ENCODE assay signal across 1 cellular context in the genomic region with DNA sequence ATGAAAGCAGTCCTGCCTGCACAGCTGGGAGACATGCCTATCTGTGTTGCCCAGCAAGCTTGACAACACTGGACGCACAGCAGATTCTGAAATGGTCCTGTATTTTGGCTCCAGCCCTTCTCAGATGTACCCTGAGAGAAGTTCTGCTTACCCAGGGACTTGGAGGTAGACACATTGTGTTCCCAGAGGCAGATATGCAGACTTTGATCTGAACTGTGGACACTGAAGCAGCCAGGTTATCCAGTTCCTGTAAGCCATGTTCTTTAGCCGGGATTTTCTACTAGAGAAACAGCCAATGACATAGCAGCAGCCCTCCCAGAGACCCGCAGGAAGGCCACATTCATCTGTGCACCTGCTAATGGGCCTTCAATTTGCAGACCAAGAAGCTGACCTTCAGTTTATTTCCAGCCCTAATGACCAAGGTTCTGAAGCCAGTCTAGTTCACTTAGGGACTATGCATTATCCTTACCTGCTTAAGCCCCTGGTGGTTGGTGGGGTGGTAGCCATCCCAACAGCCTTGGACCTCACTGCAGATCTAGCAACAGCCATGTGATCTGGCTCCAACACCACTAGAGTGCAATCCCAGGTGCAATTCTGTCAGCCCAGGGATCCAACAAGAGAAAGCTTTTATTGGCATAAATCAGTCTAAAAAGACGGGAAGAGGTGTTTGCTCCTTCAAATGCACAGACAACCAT.
TF ChIP-seq lines count a peak whose summit lies in the region.

No MANE protein-coding gene starts in this region.

TF ChIP-seq in liver, 16 proteins besides CTCF, POLR2A, EP300 and RAD21 (continued from another document):
- TF ChIP-seq, protein P1, sequence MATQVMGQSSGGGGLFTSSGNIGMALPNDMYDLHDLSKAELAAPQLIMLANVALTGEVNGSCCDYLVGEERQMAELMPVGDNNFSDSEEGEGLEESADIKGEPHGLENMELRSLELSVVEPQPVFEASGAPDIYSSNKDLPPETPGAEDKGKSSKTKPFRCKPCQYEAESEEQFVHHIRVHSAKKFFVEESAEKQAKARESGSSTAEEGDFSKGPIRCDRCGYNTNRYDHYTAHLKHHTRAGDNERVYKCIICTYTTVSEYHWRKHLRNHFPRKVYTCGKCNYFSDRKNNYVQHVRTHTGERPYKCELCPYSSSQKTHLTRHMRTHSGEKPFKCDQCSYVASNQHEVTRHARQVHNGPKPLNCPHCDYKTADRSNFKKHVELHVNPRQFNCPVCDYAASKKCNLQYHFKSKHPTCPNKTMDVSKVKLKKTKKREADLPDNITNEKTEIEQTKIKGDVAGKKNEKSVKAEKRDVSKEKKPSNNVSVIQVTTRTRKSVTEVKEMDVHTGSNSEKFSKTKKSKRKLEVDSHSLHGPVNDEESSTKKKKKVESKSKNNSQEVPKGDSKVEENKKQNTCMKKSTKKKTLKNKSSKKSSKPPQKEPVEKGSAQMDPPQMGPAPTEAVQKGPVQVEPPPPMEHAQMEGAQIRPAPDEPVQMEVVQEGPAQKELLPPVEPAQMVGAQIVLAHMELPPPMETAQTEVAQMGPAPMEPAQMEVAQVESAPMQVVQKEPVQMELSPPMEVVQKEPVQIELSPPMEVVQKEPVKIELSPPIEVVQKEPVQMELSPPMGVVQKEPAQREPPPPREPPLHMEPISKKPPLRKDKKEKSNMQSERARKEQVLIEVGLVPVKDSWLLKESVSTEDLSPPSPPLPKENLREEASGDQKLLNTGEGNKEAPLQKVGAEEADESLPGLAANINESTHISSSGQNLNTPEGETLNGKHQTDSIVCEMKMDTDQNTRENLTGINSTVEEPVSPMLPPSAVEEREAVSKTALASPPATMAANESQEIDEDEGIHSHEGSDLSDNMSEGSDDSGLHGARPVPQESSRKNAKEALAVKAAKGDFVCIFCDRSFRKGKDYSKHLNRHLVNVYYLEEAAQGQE (IDR thresholded peaks at IDR 0.05), result no peak
- TF ChIP-seq RXRA (IDR thresholded peaks at IDR 0.05), result no peak
- peak; percentile 39 for TF ChIP-seq SP1 (IDR thresholded peaks at IDR 0.05)
- TF ChIP-seq, protein P2, sequence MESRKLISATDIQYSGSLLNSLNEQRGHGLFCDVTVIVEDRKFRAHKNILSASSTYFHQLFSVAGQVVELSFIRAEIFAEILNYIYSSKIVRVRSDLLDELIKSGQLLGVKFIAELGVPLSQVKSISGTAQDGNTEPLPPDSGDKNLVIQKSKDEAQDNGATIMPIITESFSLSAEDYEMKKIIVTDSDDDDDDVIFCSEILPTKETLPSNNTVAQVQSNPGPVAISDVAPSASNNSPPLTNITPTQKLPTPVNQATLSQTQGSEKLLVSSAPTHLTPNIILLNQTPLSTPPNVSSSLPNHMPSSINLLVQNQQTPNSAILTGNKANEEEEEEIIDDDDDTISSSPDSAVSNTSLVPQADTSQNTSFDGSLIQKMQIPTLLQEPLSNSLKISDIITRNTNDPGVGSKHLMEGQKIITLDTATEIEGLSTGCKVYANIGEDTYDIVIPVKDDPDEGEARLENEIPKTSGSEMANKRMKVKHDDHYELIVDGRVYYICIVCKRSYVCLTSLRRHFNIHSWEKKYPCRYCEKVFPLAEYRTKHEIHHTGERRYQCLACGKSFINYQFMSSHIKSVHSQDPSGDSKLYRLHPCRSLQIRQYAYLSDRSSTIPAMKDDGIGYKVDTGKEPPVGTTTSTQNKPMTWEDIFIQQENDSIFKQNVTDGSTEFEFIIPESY (IDR thresholded peaks at IDR 0.05), result no peak
- TF ChIP-seq FOXA2 (IDR thresholded peaks at IDR 0.05), result no peak
- TF ChIP-seq FOXA1 (IDR thresholded peaks at IDR 0.05), result no peak
- TF ChIP-seq, protein P3, sequence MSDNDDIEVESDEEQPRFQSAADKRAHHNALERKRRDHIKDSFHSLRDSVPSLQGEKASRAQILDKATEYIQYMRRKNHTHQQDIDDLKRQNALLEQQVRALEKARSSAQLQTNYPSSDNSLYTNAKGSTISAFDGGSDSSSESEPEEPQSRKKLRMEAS (IDR thresholded peaks at IDR 0.05), result no peak
- no peak for TF ChIP-seq JUND (IDR thresholded peaks at IDR 0.05)
- TF ChIP-seq GABPA (IDR thresholded peaks at IDR 0.05 in 1 of 2, conservative IDR thresholded peaks at IDR 0.05 in 1 of 2), result no peak
- TF ChIP-seq, protein P4, sequence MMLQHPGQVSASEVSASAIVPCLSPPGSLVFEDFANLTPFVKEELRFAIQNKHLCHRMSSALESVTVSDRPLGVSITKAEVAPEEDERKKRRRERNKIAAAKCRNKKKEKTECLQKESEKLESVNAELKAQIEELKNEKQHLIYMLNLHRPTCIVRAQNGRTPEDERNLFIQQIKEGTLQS (IDR thresholded peaks at IDR 0.05), result no peak
- peak; percentile 27 for TF ChIP-seq HNF4G (IDR thresholded peaks at IDR 0.05)
- TF ChIP-seq TAF1 (conservative IDR thresholded peaks at IDR 0.05), result no peak
- TF ChIP-seq YY1 (IDR thresholded peaks at IDR 0.05), result peak; percentile 39
TF ChIP-seq in liver: peak in this region for 4.
